1 cellular context compared by ENCODE assay signal in the genomic region with DNA sequence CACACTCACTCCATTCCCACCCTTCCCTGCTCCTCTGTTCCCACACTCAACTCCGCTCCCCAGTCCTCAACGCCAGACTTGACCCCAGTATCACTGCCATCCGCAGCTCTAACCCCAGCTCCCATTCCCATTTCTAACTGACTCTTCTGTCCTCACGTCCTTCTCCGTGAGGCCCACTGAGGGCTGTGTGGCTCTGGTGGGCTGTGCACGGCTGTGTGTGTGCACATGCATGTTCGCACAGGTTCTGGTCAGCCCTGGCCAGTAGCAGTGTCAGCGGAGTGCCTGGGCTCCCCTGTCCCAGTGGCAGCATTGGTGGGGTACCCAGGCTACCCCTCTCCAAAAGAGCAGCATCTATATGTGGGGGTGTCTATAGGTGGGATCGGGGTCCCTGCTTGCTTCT.
TF ChIP-seq lines count a peak whose summit lies in the region.

No MANE protein-coding gene starts in this region.

TF ChIP-seq in IMR-90, 13 proteins besides CTCF, POLR2A, EP300 and RAD21:
- TF ChIP-seq NFE2L2 (IDR thresholded peaks at IDR 0.05; ENCODE audit: low read depth, low read length) (no peak), CEBPB (IDR thresholded peaks at IDR 0.05; ENCODE audit: low read depth, low read length) (no peak), BHLHE40 (IDR thresholded peaks at IDR 0.05; ENCODE audit: low read depth, low read length) (no peak), MAFK (IDR thresholded peaks at IDR 0.05; ENCODE audit: low read depth, low read length) (no peak), SMC3 (IDR thresholded peaks at IDR 0.05; ENCODE audit: low read depth, low read length) (no peak), CHD1 (IDR thresholded peaks at IDR 0.05; ENCODE audit: low read depth, low read length) (no peak), RCOR1 (IDR thresholded peaks at IDR 0.05; ENCODE audit: insufficient replicate concordance, low read length) (no peak), MXI1 (IDR thresholded peaks at IDR 0.05; ENCODE audit: borderline replicate concordance, low read depth, low read length) (no peak), FOS (IDR thresholded peaks at IDR 0.05; ENCODE audit: low read depth, low read length) (no peak), RFX5 (IDR thresholded peaks at IDR 0.05; ENCODE audit: low read depth, low read length) (no peak), MAZ (IDR thresholded peaks at IDR 0.05; ENCODE audit: borderline replicate concordance, low read depth, low read length) (no peak)
- TF ChIP-seq, protein P1, sequence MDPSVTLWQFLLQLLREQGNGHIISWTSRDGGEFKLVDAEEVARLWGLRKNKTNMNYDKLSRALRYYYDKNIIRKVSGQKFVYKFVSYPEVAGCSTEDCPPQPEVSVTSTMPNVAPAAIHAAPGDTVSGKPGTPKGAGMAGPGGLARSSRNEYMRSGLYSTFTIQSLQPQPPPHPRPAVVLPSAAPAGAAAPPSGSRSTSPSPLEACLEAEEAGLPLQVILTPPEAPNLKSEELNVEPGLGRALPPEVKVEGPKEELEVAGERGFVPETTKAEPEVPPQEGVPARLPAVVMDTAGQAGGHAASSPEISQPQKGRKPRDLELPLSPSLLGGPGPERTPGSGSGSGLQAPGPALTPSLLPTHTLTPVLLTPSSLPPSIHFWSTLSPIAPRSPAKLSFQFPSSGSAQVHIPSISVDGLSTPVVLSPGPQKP (IDR thresholded peaks at IDR 0.05; ENCODE audit: borderline replicate concordance, low read depth, low read length): no peak
- TF ChIP-seq, protein P2, sequence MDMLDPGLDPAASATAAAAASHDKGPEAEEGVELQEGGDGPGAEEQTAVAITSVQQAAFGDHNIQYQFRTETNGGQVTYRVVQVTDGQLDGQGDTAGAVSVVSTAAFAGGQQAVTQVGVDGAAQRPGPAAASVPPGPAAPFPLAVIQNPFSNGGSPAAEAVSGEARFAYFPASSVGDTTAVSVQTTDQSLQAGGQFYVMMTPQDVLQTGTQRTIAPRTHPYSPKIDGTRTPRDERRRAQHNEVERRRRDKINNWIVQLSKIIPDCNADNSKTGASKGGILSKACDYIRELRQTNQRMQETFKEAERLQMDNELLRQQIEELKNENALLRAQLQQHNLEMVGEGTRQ (IDR thresholded peaks at IDR 0.05; ENCODE audit: low read depth, low read length): no peak
TF ChIP-seq in IMR-90: peak in this region for 0.
